1 cellular context compared by ENCODE assay signal in genomic region chr17:1699891-1700290, GRCh38. TPM values are rescaled to one million over a fixed set of nuclear protein-coding genes. Genes with fewer than 3 reads are reported as not detected.
"Had no signal": no experiment of that assay in that cellular context is flagged by ENCODE, and none has a peak within 500 bp of the region (broad histone marks: within the 10 kb centered on the region; RNA-seq: fewer than 3 reads in every experiment).

No MANE protein-coding gene starts in this region.

RNA-seq across cellular contexts. Expression of gene SERPINF2, which starts 42.8 kb away (rescaled TPM):
- total RNA-seq: NCI-H460 had no signal
